ENCODE assay signal across 8 cellular contexts in the genomic region with DNA sequence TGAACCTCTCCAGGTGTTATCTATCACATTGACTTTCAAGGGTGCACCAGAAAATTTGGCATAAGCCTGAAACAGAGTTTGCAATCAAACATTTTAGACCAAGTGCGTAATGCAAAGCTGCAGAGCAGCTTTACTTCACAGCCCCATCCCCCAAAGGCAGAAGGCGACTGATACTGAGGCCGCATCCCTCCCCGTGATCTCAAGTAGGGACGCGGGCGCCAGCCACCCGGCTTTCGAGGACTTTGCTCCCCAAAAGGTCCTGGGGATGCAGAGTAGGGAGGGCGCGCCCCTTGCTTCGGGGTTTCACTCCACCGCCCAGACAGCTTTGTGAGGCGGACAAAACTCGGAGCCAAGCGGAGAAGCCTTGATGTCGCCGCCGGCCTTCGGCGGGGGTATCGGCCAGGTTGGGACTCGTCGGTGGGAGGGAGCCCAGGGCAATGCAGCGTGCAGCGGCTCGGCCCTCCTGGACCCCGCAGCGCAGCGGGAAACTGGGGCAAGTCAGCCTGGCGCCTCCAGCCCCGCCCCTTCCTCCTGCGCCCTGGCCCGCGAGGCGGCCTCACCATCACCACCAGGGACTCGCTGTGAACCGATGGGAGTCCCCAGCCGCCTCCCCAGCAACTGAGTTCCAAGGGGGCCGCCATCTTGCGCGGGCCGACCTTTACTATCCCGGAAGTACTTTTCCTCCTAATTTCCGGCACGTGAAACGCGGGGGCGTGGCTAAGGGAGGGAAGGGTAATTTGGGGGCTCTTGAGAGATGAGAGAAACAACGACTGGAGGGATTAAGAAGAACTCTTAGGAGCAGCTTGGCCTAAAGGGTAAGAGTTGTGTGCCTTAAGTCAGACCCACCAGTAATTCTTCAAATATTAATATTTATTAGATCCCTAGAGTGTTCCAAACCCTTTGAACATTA. TPM values are rescaled to one million over a fixed set of nuclear protein-coding genes. Genes with fewer than 3 reads are reported as not detected.
A peak's percentile ranks its signal among the peaks of the same experiment; 100 is the strongest.
DNase-seq lines count a peak whose midpoint lies in the region; ATAC-seq and TF ChIP-seq lines count a peak whose summit lies in the region.

A gene with protein sequence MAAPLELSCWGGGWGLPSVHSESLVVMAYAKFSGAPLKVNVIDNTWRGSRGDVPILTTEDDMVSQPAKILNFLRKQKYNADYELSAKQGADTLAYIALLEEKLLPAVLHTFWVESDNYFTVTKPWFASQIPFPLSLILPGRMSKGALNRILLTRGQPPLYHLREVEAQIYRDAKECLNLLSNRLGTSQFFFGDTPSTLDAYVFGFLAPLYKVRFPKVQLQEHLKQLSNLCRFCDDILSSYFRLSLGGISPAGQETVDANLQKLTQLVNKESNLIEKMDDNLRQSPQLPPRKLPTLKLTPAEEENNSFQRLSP (minus strand): TSS at position 665 of the 910 bp plus-strand sequence. CDS start 24 bp downstream, at position 641.

- 0% methylated on average over 14 of the region's 50 CpGs; no CpG with 5 or more reads in 1 of the 2 experiments for WGBS in IMR-90 (ENCODE audit: extremely low coverage in 2 of 2, insufficient read length in 1 of 2), 2 experiments
- WGBS in esophagus squamous epithelium, 2 donors, result 0 to 2% methylated on average over 8 to 9 of the region's 50 CpGs

- no TSS peak for BruUV-seq in IMR-90 (replicated peaks; lab: Mats Ljungman, UMichigan)

- intact Hi-C loops in IMR-90 (cut with micrococcal nuclease), result no loop called here
- intact Hi-C loops in esophagus squamous epithelium (cut with DNase I), result no loop called here

- H3K27ac ChIP-seq in IMR-90 (ENCODE audit: insufficient read depth, low read length), result peak within 1 kb of the TSS; percentile 70
- peak within 1 kb of the TSS; percentile 72 to 76 (median 75) for H3K27ac ChIP-seq in Peyer's patch
- H3K27ac ChIP-seq in esophagus squamous epithelium, result peak within 1 kb of the TSS; percentile 78 to 88 (median 84)

- H2BK20ac ChIP-seq in IMR-90 (ENCODE audit: low read depth, low read length), result no peak within 1 kb of the TSS

- H3K4me3 ChIP-seq in IMR-90 (ENCODE audit: insufficient read depth, low read depth, low read length) (peak within 1 kb of the TSS; percentile 89), Peyer's patch (peak within 1 kb of the TSS; percentile 69 to 89 (median 79)), esophagus squamous epithelium (peak within 1 kb of the TSS; percentile 68 to 93 (median 86))

- H4K5ac ChIP-seq in IMR-90 (ENCODE audit: low read depth, low read length), result peak within 1 kb of the TSS; percentile 100

- H3K79me1 ChIP-seq in IMR-90 (ENCODE audit: low read depth in 1 of 2, low read length in 2 of 2), result peaks cover 15 to 21% of the 10 kb centered on the region in 2 experiments

- no peaks in the 10 kb centered on the region for H3K27me3 Mint-ChIP-seq in activated T-cell treated with anti-CD3 and anti-CD28 coated beads, Interleukin-2, amount 50 U/mL, for 72 hours (ENCODE audit: low read depth)

- H3K36me3 ChIP-seq in IMR-90 (ENCODE audit: control insufficient read depth, insufficient read depth, low read length), result peaks cover 12% of the 10 kb centered on the region
- H3K36me3 ChIP-seq in Peyer's patch, result peaks cover 0 to 27% (median 0%) of the 10 kb centered on the region in 3 donors
- H3K36me3 ChIP-seq in esophagus squamous epithelium, result peaks cover 0 to 32% (median 5%) of the 10 kb centered on the region in 3 donors

- TF ChIP-seq POLR2A in IMR-90 (IDR thresholded peaks at IDR 0.05; ENCODE audit: low read depth, low read length), result peak; percentile 56; the same call in 1 of the 2 replicates
- peak in 1 of 2 donors; percentile 28 for TF ChIP-seq POLR2A in Peyer's patch (IDR thresholded peaks at IDR 0.05)
- peak in 2 of 4 donors; percentile 44 to 46 for TF ChIP-seq POLR2A in esophagus squamous epithelium (IDR thresholded peaks at IDR 0.05)

- H3K9me3 ChIP-seq in IMR-90 (ENCODE audit: control insufficient read depth, insufficient read depth, low read length) (no peaks in the 10 kb centered on the region), Peyer's patch (no peaks in the 10 kb centered on the region), esophagus squamous epithelium (no peaks in the 10 kb centered on the region)

- H3K18ac ChIP-seq in IMR-90 (ENCODE audit: low read depth, low read length), result peak within 1 kb of the TSS; percentile 31

- peaks cover 2 to 3% of the 10 kb centered on the region in 2 donors for H3K9me3 Mint-ChIP-seq in activated T-cell treated with anti-CD3 and anti-CD28 coated beads, Interleukin-2, amount 50 U/mL, for 72 hours

- dilution Hi-C loops in IMR-90 (cut with HindIII; ENCODE audit: low sequenced_read_pairs, unreplicated experiment), result no loop called here

- H3K4me1 ChIP-seq in IMR-90 (ENCODE audit: control insufficient read depth, insufficient read depth, low read length) (peaks cover 4% of the 10 kb centered on the region), Peyer's patch (peaks cover 0 to 11% (median 3%) of the 10 kb centered on the region in 4 donors), esophagus squamous epithelium (peaks cover 0 to 21% (median 12%) of the 10 kb centered on the region in 3 donors)

- peak within 1 kb of the TSS; percentile 69 for H3K23ac ChIP-seq in IMR-90 (ENCODE audit: low read depth, low read length)

- CTCF ChIA-PET in IMR-90 (lab: Yijun Ruan, JAX), result interaction anchor here (0.5 to 0.6 kb wide), 2 partner anchors 48 to 92 kb away, joined by 3 read pairs; no protein-coding TSS in a partner anchor

- H3K27me3 ChIP-seq in IMR-90 (ENCODE audit: control insufficient read depth, insufficient read depth, low read length) (no peaks in the 10 kb centered on the region), Peyer's patch (no peaks in the 10 kb centered on the region), esophagus squamous epithelium (peaks cover 0 to 6% (median 0%) of the 10 kb centered on the region in 4 donors)

- peak within 1 kb of the TSS; percentile 90 to 98 for H3K4me3 Mint-ChIP-seq in activated T-cell treated with anti-CD3 and anti-CD28 coated beads, Interleukin-2, amount 50 U/mL, for 72 hours

- POLR2A ChIA-PET in IMR-90 (lab: Charles Lee; ENCODE audit: unreplicated experiment), result interaction anchor here (0.7 kb wide), 2 partner anchors 14 to 98 kb away, joined by 3 to 4 read pairs; no protein-coding TSS in a partner anchor

- peak within 1 kb of the TSS; percentile 83; the same call in 1 of the 2 replicates for H2AK5ac ChIP-seq in IMR-90 (ENCODE audit: low read depth, low read length)

- peak within 1 kb of the TSS; percentile 95 to 100 for H4K8ac ChIP-seq in IMR-90 (ENCODE audit: low read depth in 2 of 2, low read length in 2 of 2)

- peak within 1 kb of the TSS; percentile 82 for H4K91ac ChIP-seq in IMR-90 (ENCODE audit: insufficient read depth, low read depth, low read length)

- peak; percentile 87 for ATAC-seq in GM21526 (IDR thresholded peaks at IDR 0.05; ENCODE audit: low FRiP score, unreplicated experiment)
- ATAC-seq in IMR-90 (ENCODE audit: low read depth), result peak; percentile 94
- ATAC-seq in activated T-cell treated with anti-CD3 and anti-CD28 coated beads, Interleukin-2, amount 50 U/mL, for 72 hours (replicated peaks in 1 of 2), result peak; percentile 82 to 87

- H3K4me1 Mint-ChIP-seq in activated T-cell treated with anti-CD3 and anti-CD28 coated beads, Interleukin-2, amount 50 U/mL, for 72 hours (ENCODE audit: low read depth), result peaks cover 53% of the 10 kb centered on the region

- DNase-seq in D341Med (ENCODE audit: low spot score) (peak; percentile 90), IMR-90 (peak; percentile 73), Peyer's patch (peak; percentile 81 to 92 (median 89)), esophagus squamous epithelium (lab: John Stamatoyannopoulos, UW) (peak; percentile 49), myocyte (ENCODE audit: low read depth) (peak; percentile 92)
- peak; percentile 91 to 93 for DNase-seq in activated T-cell treated with anti-CD3 and anti-CD28 coated beads, Interleukin-2, amount 50 U/mL, for 72 hours
- peak; percentile 79 to 84 for DNase-seq in stimulated activated CD8-positive, alpha-beta memory T cell treated with anti-CD3 and anti-CD28 coated beads, Interleukin-7, amount 100 ng/mL, for 4 hours (ENCODE audit: low read depth in 2 of 2)

- in situ Hi-C loops in IMR-90 (cut with MboI; ENCODE audit: low sequenced_read_pairs), result no loop called here

- no peak for TF ChIP-seq RAD21 in IMR-90 (IDR thresholded peaks at IDR 0.05; ENCODE audit: low read length)

- H2BK120ac ChIP-seq in IMR-90 (ENCODE audit: low read depth, low read length), result peak within 1 kb of the TSS; percentile 35; the same call in 1 of the 2 replicates

- peak within 1 kb of the TSS; percentile 49; the same call in 1 of the 3 replicates for H2BK15ac ChIP-seq in IMR-90 (ENCODE audit: low read depth, low read length)

- peak within 1 kb of the TSS; percentile 83 for H3K14ac ChIP-seq in IMR-90 (replicated peaks; ENCODE audit: low read depth, low read length)

- H2BK5ac ChIP-seq in IMR-90 (ENCODE audit: low read depth, low read length, poor library complexity, severe bottlenecking), result peak within 1 kb of the TSS; percentile 64

- peak within 1 kb of the TSS; percentile 81 for H3K9ac ChIP-seq in IMR-90 (ENCODE audit: low read depth, low read length)

- H4K20me1 ChIP-seq in IMR-90 (ENCODE audit: insufficient read depth, low read length), result no peaks in the 10 kb centered on the region

- peak within 1 kb of the TSS; percentile 83 for H3K56ac ChIP-seq in IMR-90 (ENCODE audit: extremely low read depth, insufficient read depth, low read length)

- peak within 1 kb of the TSS; percentile 99 for H3K27ac Mint-ChIP-seq in activated T-cell treated with anti-CD3 and anti-CD28 coated beads, Interleukin-2, amount 50 U/mL, for 72 hours

- TF ChIP-seq CTCF in IMR-90 (conservative IDR thresholded peaks at IDR 0.05; ENCODE audit: low read depth, low read length) (no peak), Peyer's patch (IDR thresholded peaks at IDR 0.05) (no peak), esophagus squamous epithelium (IDR thresholded peaks at IDR 0.05) (no peak)

- peak within 1 kb of the TSS; percentile 85 for H3K4ac ChIP-seq in IMR-90 (ENCODE audit: low read depth, low read length)

- H2AK9ac ChIP-seq in IMR-90 (replicated peaks; ENCODE audit: low read depth, low read length, poor library complexity), result peak within 1 kb of the TSS; percentile 89

- peaks cover 16 to 28% of the 10 kb centered on the region in 2 donors for H3K36me3 Mint-ChIP-seq in activated T-cell treated with anti-CD3 and anti-CD28 coated beads, Interleukin-2, amount 50 U/mL, for 72 hours (ENCODE audit: insufficient read depth in 2 of 2)

- peak within 1 kb of the TSS; percentile 95 for H3K4me2 ChIP-seq in IMR-90 (ENCODE audit: low read depth, low read length)

- H3K9me1 ChIP-seq in IMR-90 (ENCODE audit: insufficient read depth, low read length), result peaks cover 3% of the 10 kb centered on the region; the same call in 1 of the 2 replicates

- peak within 1 kb of the TSS; percentile 97 for H2AFZ ChIP-seq in IMR-90 (replicated peaks; ENCODE audit: low read length, poor library complexity)

RNA-seq across cellular contexts. Expression of the gene that starts here (rescaled TPM):
- total RNA-seq in IMR-90 (2012; rRNA removed) (12.7 and 13.6 TPM in 2 replicates), Peyer's patch (10 to 100 TPM in 1 of 4 donors, 1 to 10 TPM in 3; 8.4 to 11.6 (median 9.2) TPM), esophagus squamous epithelium (10 to 100 TPM in 3 of 4 donors, 1 to 10 TPM in 1; 6.5 to 15.8 (median 12.3) TPM), myocyte (32.0 and 40.1 TPM in 2 replicates)
- polyA plus RNA-seq in IMR-90 (2012; rRNA removed), result 4.0 and 6.6 TPM in 2 replicates
- 0.68 and 1.3 TPM in 2 replicates for polyA plus RNA-seq in IMR-90 (2012; cell fraction: cytosol; rRNA removed)
- polyA plus RNA-seq in IMR-90 (2012; cell fraction: nucleus; rRNA removed; ENCODE audit: low replicate concordance), result 2.0 and 13.9 TPM in 2 replicates
- 10 to 100 TPM; 26.6 to 33.1 TPM for total RNA-seq in activated T-cell treated with anti-CD3 and anti-CD28 coated beads, Interleukin-2, amount 50 U/mL, for 72 hours
- polyA plus RNA-seq in myocyte (2012), result 7.2 TPM

Comparison
In these comparisons a context has a peak if more than half of its experiments do, and no peak if none do; other contexts are left out.
1. Peak in every context shown above with its lines: DNase-seq, ATAC-seq, H3K4me3 ChIP-seq and H3K27ac ChIP-seq.